ENCODE assay signal across 8 cellular contexts in genomic region chr2:127701193-127701650, GRCh38. TPM values are rescaled to one million over a fixed set of nuclear protein-coding genes. Genes with fewer than 3 reads are reported as not detected.
DNase-seq lines count a peak whose midpoint lies in the region; ATAC-seq and TF ChIP-seq lines count a peak whose summit lies in the region.

Gene SFT2D3, plus strand, starts transcription at chr2:127701497. Its CDS starts 32 bp downstream, at chr2:127701529.

- peaks cover 45% of the 10 kb centered on the region for H3K4me1 Mint-ChIP-seq in activated T-cell treated with anti-CD3 and anti-CD28 coated beads, Interleukin-2, amount 50 U/mL, for 24 hours (ENCODE audit: low read depth)

- H3K9me3 Mint-ChIP-seq in activated T-cell treated with anti-CD3 and anti-CD28 coated beads, Interleukin-2, amount 50 U/mL, for 24 hours = no peaks in the 10 kb centered on the region

- H3K9ac ChIP-seq in PC-3 (ENCODE audit: low read length) = peak within 1 kb of the TSS; percentile 85

- no peaks in the 10 kb centered on the region for H3K9me3 ChIP-seq in PC-3 (ENCODE audit: low read length)
- no peaks in the 10 kb centered on the region for H3K9me3 ChIP-seq in muscle layer of duodenum (ENCODE audit: control insufficient read depth in 1 of 2, low read length in 2 of 2)

- TF ChIP-seq CTCF in PC-3 (conservative IDR thresholded peaks at IDR 0.05; ENCODE audit: low read depth, low read length) = no peak

- peak within 1 kb of the TSS; percentile 41 for H2AFZ ChIP-seq in PC-3 (ENCODE audit: low read length)

- in situ Hi-C loops in KBM-7 (cut with MboI; ENCODE audit: low pct_unique_long_range_greater_than_20kb, low sequenced_read_pairs) = no loop called here

- ATAC-seq in GM21737 (IDR thresholded peaks at IDR 0.05; ENCODE audit: unreplicated experiment) (peak; percentile 61), PC-3 (peak; percentile 82), esophagus mucosa (peak; percentile 86)

- peaks cover 7% of the 10 kb centered on the region; the same call in 1 of the 2 replicates for H3K36me3 ChIP-seq in PC-3 (ENCODE audit: low read depth, low read length)
- H3K36me3 ChIP-seq in muscle layer of duodenum (ENCODE audit: control insufficient read depth in 1 of 2, insufficient read depth in 2 of 2, low read length in 2 of 2) = peaks cover 7 to 11% of the 10 kb centered on the region in 2 donors

- no TSS peak for BruUV-seq in PC-3 (replicated peaks; lab: Mats Ljungman, UMichigan)

- H3K4me1 ChIP-seq in PC-3 (ENCODE audit: insufficient read depth, low read length) (peaks cover 44% of the 10 kb centered on the region), muscle layer of duodenum (ENCODE audit: control insufficient read depth in 1 of 2, insufficient read depth in 2 of 2, low read length in 2 of 2) (peaks cover 14 to 22% of the 10 kb centered on the region in 2 donors)

- H3K27ac ChIP-seq in PC-3 (ENCODE audit: low read length) (peak within 1 kb of the TSS; percentile 95), muscle layer of duodenum (ENCODE audit: low read length) (peak within 1 kb of the TSS; percentile 86)

- peak within 1 kb of the TSS; percentile 97 for H3K27ac Mint-ChIP-seq in activated T-cell treated with anti-CD3 and anti-CD28 coated beads, Interleukin-2, amount 50 U/mL, for 24 hours

- H3K4me3 ChIP-seq in PC-3 (ENCODE audit: low read length) (peak within 1 kb of the TSS; percentile 73), muscle layer of duodenum (ENCODE audit: low read depth in 1 of 2, low read length in 2 of 2) (peak within 1 kb of the TSS; percentile 69 to 72)

- POLR2A ChIA-PET in PC-3 (lab: Charles Lee; ENCODE audit: unreplicated experiment) = interaction anchor here (0.6 to 0.9 kb wide), 2 partner anchors 21 to 26 kb away, joined by 3 to 4 read pairs; partner anchors contain the start of gene LIMS2

- H4K20me1 ChIP-seq in PC-3 (ENCODE audit: low read length) = peaks cover 11% of the 10 kb centered on the region; the same call in 1 of the 2 replicates

- no peaks in the 10 kb centered on the region for H3F3A ChIP-seq in PC-3 (ENCODE audit: low read length, unreplicated experiment)

- peak within 1 kb of the TSS; percentile 95 for H3K4me2 ChIP-seq in PC-3 (ENCODE audit: low read length)

- H3K27me3 ChIP-seq in PC-3 (ENCODE audit: low read length) (no peaks in the 10 kb centered on the region), muscle layer of duodenum (ENCODE audit: low read depth, low read length) (no peaks in the 10 kb centered on the region)

- H3K4me3 Mint-ChIP-seq in activated T-cell treated with anti-CD3 and anti-CD28 coated beads, Interleukin-2, amount 50 U/mL, for 24 hours = peak within 1 kb of the TSS; percentile 89

- H3K36me3 Mint-ChIP-seq in activated T-cell treated with anti-CD3 and anti-CD28 coated beads, Interleukin-2, amount 50 U/mL, for 24 hours (ENCODE audit: low read depth) = peaks cover 43% of the 10 kb centered on the region

- H3K9me2 ChIP-seq in PC-3 (replicated peaks; ENCODE audit: low read length) = no peaks in the 10 kb centered on the region

- CTCF ChIA-PET in PC-3 (lab: Charles Lee) = interaction anchor here (0.6 kb wide), 1 partner anchor 51 kb away, joined by 5 read pairs; no protein-coding TSS in a partner anchor

- DNase-seq in DMS79 (lab: John Stamatoyannopoulos, UW) = peak; percentile 78
- DNase-seq in KBM-7 = peak; percentile 95
- peak; percentile 91 for DNase-seq in PC-3
- DNase-seq in activated T-cell treated with anti-CD3 and anti-CD28 coated beads, Interleukin-2, amount 50 U/mL, for 24 hours = peak; percentile 94
- peak; percentile 79 to 80 for DNase-seq in stimulated activated CD8-positive, alpha-beta memory T cell treated with anti-CD3 and anti-CD28 coated beads, Interleukin-7, amount 100 ng/mL, for 1 hour (ENCODE audit: low read depth in 2 of 2)

- intact Hi-C loops in PC-3 (cut with micrococcal nuclease) = no loop called here

- H3K27me3 Mint-ChIP-seq in activated T-cell treated with anti-CD3 and anti-CD28 coated beads, Interleukin-2, amount 50 U/mL, for 24 hours = no peaks in the 10 kb centered on the region

- H3K79me2 ChIP-seq in PC-3 (ENCODE audit: low read length) = peaks cover 30% of the 10 kb centered on the region

RNA-seq across cellular contexts. Expression of gene SFT2D3, which starts in this region (rescaled TPM):
- 4.2 and 5.4 TPM in 2 replicates for total RNA-seq in PC-3 (2014; rRNA removed)
- total RNA-seq in esophagus mucosa = 3.6 TPM

Comparison
In these comparisons a context has a peak if more than half of its experiments do, and no peak if none do; other contexts are left out.
1. Peak in every context shown above with its lines: DNase-seq, ATAC-seq, H3K4me3 ChIP-seq and H3K27ac ChIP-seq.